ENCODE assay signal across 32 cellular contexts in the genomic region with DNA sequence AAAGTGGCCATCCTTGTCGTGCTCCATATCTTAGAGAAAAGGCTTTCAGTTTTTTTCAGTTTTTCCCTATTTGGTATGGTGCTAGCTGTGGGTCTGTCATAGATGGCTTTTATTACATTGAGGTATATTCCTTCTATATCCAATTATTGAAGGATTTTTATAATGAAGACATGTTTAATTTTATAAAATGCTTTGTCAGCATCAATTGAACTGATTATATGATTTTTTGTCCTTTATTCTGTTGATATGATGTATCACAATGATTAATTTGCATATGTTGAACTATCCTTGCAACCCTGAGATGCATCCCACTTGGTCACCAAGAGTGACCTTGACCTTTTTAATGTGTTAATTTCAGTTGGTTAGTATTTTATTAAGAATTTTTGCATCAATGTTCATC. TPM values are rescaled to one million over a fixed set of nuclear protein-coding genes. Genes with fewer than 3 reads are reported as not detected.
"Had no signal": no experiment of that assay in that cellular context is flagged by ENCODE, and none has a peak within 500 bp of the region (broad histone marks: within the 10 kb centered on the region; RNA-seq: fewer than 3 reads in every experiment).

No MANE protein-coding gene starts in this region.

- H3K36me3 Mint-ChIP-seq: stimulated activated effector memory CD8-positive, alpha-beta T cell treated with anti-CD3 and anti-CD28 coated beads, Interleukin-12 subunit alpha, Interleukin-12 subunit beta, amount 100 ng/mL, for 72 hours; stimulated activated memory B cell treated with anti-CD40 and anti-IgM and Interleukin-4, amounts not matched to agents 10 μg/mL and 1 μg/mL and 100 μg/mL, for 72 hours; stimulated activated naive B cell treated with anti-CD40 and anti-IgM and Interleukin-4, amounts not matched to agents 10 μg/mL and 1 μg/mL and 100 μg/mL, for 72 hours had no signal

- H3K9me3 ChIP-seq: stomach, suprapubic skin, testis, thoracic aorta, thyroid gland, tibial artery, transverse colon, upper lobe of left lung, upper lobe of right lung, uterus, vagina had no signal

- H3K27ac Mint-ChIP-seq: stimulated activated effector memory CD8-positive, alpha-beta T cell treated with anti-CD3 and anti-CD28 coated beads, Interleukin-12 subunit alpha, Interleukin-12 subunit beta, amount 100 ng/mL, for 72 hours; stimulated activated memory B cell treated with anti-CD40 and anti-IgM and Interleukin-4, amounts not matched to agents 10 μg/mL and 1 μg/mL and 100 μg/mL, for 72 hours; stimulated activated naive B cell treated with anti-CD40 and anti-IgM and Interleukin-4, amounts not matched to agents 10 μg/mL and 1 μg/mL and 100 μg/mL, for 72 hours; stimulated activated naive CD8-positive, alpha-beta T cell treated with anti-CD3 and anti-CD28 coated beads, Interleukin-15, amount 100 ng/mL, for 72 hours; stimulated activated naive CD8-positive, alpha-beta T cell treated with anti-CD3 and anti-CD28 coated beads, Interleukin-15, Interleukin-2, amounts not matched to agents 100 ng/mL and 50 ng/mL, for 24 hours had no signal

- H3K9me3 Mint-ChIP-seq: stimulated activated memory B cell treated with anti-CD40 and anti-IgM and Interleukin-4, amounts not matched to agents 10 μg/mL and 1 μg/mL and 100 μg/mL, for 72 hours had no signal

- H3K27me3 Mint-ChIP-seq: stimulated activated memory B cell treated with anti-CD40 and anti-IgM and Interleukin-4, amounts not matched to agents 10 μg/mL and 1 μg/mL and 100 μg/mL, for 72 hours; stimulated activated naive CD8-positive, alpha-beta T cell treated with anti-CD3 and anti-CD28 coated beads, Interleukin-15, amount 100 ng/mL, for 72 hours; stimulated activated naive CD8-positive, alpha-beta T cell treated with anti-CD3 and anti-CD28 coated beads, Interleukin-15, Interleukin-2, amounts not matched to agents 100 ng/mL and 50 ng/mL, for 24 hours had no signal

- H3K27me3 ChIP-seq: stomach, suprapubic skin, testis, thyroid gland, tibial artery, tibial nerve, transverse colon, upper lobe of left lung, upper lobe of right lung, uterus, vagina had no signal

- H3K4me3 ChIP-seq: stomach, suprapubic skin, testis, thoracic aorta, thyroid gland, tibial artery, tibial nerve, transverse colon, upper lobe of left lung, upper lobe of right lung, uterus, vagina had no signal

- H3K4me3 Mint-ChIP-seq: stimulated activated effector memory CD8-positive, alpha-beta T cell treated with anti-CD3 and anti-CD28 coated beads, Interleukin-12 subunit alpha, Interleukin-12 subunit beta, amount 100 ng/mL, for 72 hours; stimulated activated memory B cell treated with anti-CD40 and anti-IgM and Interleukin-4, amounts not matched to agents 10 μg/mL and 1 μg/mL and 100 μg/mL, for 72 hours; stimulated activated naive B cell treated with anti-CD40 and anti-IgM and Interleukin-4, amounts not matched to agents 10 μg/mL and 1 μg/mL and 100 μg/mL, for 72 hours; stimulated activated naive CD8-positive, alpha-beta T cell treated with anti-CD3 and anti-CD28 coated beads, Interleukin-15, amount 100 ng/mL, for 72 hours; stimulated activated naive CD8-positive, alpha-beta T cell treated with anti-CD3 and anti-CD28 coated beads, Interleukin-15, Interleukin-2, amounts not matched to agents 100 ng/mL and 50 ng/mL, for 24 hours had no signal

- H3K36me3 ChIP-seq: stomach, suprapubic skin, thoracic aorta, thyroid gland, tibial artery, tibial nerve, transverse colon, upper lobe of left lung, upper lobe of right lung, uterus, vagina had no signal

- H3K27ac ChIP-seq: stomach, suprapubic skin, testis, thoracic aorta, thyroid gland, tibial artery, tibial nerve, transverse colon, upper lobe of left lung, upper lobe of right lung, uterus, vagina had no signal

- ATAC-seq: stimulated activated effector memory CD8-positive, alpha-beta T cell treated with anti-CD3 and anti-CD28 coated beads, Interleukin-12 subunit alpha, Interleukin-12 subunit beta, amount 100 ng/mL, for 72 hours; stimulated activated memory B cell treated with anti-CD40 and anti-IgM and Interleukin-4, amounts not matched to agents 10 μg/mL and 1 μg/mL and 100 μg/mL, for 72 hours; stimulated activated naive B cell treated with anti-CD40 and anti-IgM and Interleukin-4, amounts not matched to agents 10 μg/mL and 1 μg/mL and 100 μg/mL, for 72 hours; stimulated activated naive CD8-positive, alpha-beta T cell treated with anti-CD3 and anti-CD28 coated beads, Interleukin-15, amount 100 ng/mL, for 72 hours; stimulated activated naive CD8-positive, alpha-beta T cell treated with anti-CD3 and anti-CD28 coated beads, Interleukin-15, Interleukin-2, amounts not matched to agents 100 U/mL and 50 U/mL, for 24 hours; upper lobe of right lung had no signal

- FAIRE-seq: urothelium cell line had no signal

- H3K4me1 Mint-ChIP-seq: stimulated activated effector memory CD8-positive, alpha-beta T cell treated with anti-CD3 and anti-CD28 coated beads, Interleukin-12 subunit alpha, Interleukin-12 subunit beta, amount 100 ng/mL, for 72 hours; stimulated activated memory B cell treated with anti-CD40 and anti-IgM and Interleukin-4, amounts not matched to agents 10 μg/mL and 1 μg/mL and 100 μg/mL, for 72 hours; stimulated activated naive B cell treated with anti-CD40 and anti-IgM and Interleukin-4, amounts not matched to agents 10 μg/mL and 1 μg/mL and 100 μg/mL, for 72 hours; stimulated activated naive CD8-positive, alpha-beta T cell treated with anti-CD3 and anti-CD28 coated beads, Interleukin-15, amount 100 ng/mL, for 72 hours had no signal

- H3K4me1 ChIP-seq: stomach, suprapubic skin, testis, thyroid gland, tibial artery, tibial nerve, transverse colon, upper lobe of left lung, upper lobe of right lung, uterus, vagina had no signal

- DNase-seq: stimulated activated CD4-positive, alpha-beta T cell treated with anti-CD3 and anti-CD28 coated beads, Interleukin-2, amount 100 ng/mL, for 48 hours; stimulated activated CD4-positive, alpha-beta T cell treated with anti-CD3 and anti-CD28 coated beads, Interleukin-4, amount 100 ng/mL, for 1 hour; stimulated activated CD4-positive, alpha-beta T cell treated with anti-CD3 and anti-CD28 coated beads, Interleukin-4, amount 100 ng/mL, for 24 hours; stimulated activated CD4-positive, alpha-beta T cell treated with anti-CD3 and anti-CD28 coated beads, Interleukin-4, amount 100 ng/mL, for 4 hours; stimulated activated CD8-positive, alpha-beta memory T cell treated with anti-CD3 and anti-CD28 coated beads, Interleukin-4, amount 100 ng/mL, for 48 hours; stimulated activated naive B cell treated with anti-CD40 and anti-IgM and Interleukin-4, amounts not matched to agents 10 μg/mL and 1 μg/mL and 100 μg/mL, for 72 hours; stimulated activated naive CD4-positive, alpha-beta T cell; stimulated activated naive CD4-positive, alpha-beta T cell treated with Interleukin-2 at 50 U/mL for 16 hours; stimulated activated naive CD8-positive, alpha-beta T cell treated with anti-CD3 and anti-CD28 coated beads, Interleukin-15, amount 100 ng/mL, for 72 hours; stimulated activated naive CD8-positive, alpha-beta T cell treated with anti-CD3 and anti-CD28 coated beads, Interleukin-15, Interleukin-2, amounts not matched to agents 100 U/mL and 50 U/mL, for 24 hours; stomach; substantia nigra; testis; thyroid gland; tibial artery; transverse colon; trophoblast cell; upper lobe of left lung; upper lobe of right lung; uterus had no signal

RNA-seq across cellular contexts. Expression of a gene that starts 55.1 kb away (rescaled TPM):
- total RNA-seq: subcutaneous adipose tissue, suprapubic skin, temporal lobe, thoracic aorta, thyroid gland, tibial nerve, transverse colon, upper lobe of left lung, upper lobe of right lung, ureter, uterus, vagina had no signal
- polyA plus RNA-seq: stomach, urinary bladder had no signal
